Comparison of ENCODE assay signal across 1 cellular context in the genomic region with DNA sequence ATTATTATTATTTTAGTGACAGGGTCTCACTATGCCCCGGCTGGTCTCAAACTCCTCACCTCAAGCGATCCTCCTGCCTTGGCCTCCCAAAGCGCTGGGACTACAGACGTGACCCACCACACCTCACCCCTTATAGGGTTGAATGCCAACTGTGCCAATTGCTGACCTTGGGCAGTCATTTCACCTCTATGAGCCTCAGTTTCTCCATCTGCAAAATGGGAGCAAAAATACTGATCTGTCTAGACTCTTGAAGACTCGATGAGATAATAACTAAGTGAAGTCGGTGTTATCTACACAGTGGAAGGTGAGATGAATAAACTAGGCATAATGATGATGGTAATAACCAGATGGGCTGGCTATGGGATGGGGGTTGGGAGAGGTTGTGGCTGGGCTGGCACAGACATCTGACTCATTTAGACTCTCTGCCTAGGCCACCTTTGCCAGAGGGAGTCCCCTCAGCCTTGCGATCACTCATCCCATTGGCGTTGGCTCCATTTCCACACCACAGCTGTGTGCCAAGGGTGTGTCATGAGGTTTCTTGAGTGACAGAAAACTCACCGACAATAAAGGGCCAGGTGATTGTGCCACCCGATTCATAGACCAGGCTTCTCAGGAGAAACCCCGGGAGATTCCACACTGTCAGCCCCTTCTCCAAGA.
TF ChIP-seq lines count a peak whose summit lies in the region.

A gene with protein sequence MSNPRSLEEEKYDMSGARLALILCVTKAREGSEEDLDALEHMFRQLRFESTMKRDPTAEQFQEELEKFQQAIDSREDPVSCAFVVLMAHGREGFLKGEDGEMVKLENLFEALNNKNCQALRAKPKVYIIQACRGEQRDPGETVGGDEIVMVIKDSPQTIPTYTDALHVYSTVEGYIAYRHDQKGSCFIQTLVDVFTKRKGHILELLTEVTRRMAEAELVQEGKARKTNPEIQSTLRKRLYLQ (plus strand): TSS at position 596 of the 657 bp plus-strand sequence. CDS start 2,772 bp downstream, outside the sequence.

TF ChIP-seq in GM12878, 131 proteins besides CTCF, POLR2A, EP300 and RAD21:
- TF ChIP-seq, protein P1, sequence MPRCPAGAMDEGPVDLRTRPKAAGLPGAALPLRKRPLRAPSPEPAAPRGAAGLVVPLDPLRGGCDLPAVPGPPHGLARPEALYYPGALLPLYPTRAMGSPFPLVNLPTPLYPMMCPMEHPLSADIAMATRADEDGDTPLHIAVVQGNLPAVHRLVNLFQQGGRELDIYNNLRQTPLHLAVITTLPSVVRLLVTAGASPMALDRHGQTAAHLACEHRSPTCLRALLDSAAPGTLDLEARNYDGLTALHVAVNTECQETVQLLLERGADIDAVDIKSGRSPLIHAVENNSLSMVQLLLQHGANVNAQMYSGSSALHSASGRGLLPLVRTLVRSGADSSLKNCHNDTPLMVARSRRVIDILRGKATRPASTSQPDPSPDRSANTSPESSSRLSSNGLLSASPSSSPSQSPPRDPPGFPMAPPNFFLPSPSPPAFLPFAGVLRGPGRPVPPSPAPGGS (IDR thresholded peaks at IDR 0.05; ENCODE audit: borderline replicate concordance, insufficient read depth, low read depth, low read length, poor library complexity, severe bottlenecking), result peak; percentile 37
- no peak for TF ChIP-seq MYB (IDR thresholded peaks at IDR 0.05; ENCODE audit: borderline replicate concordance, low read depth, low read length)
